Comparison of ENCODE assay signal across 27 cellular contexts in genomic region chr3:127420825-127421224, GRCh38.
DNase-seq lines count a peak whose midpoint lies in the region; ATAC-seq and TF ChIP-seq lines count a peak whose summit lies in the region.
"Had no signal": no experiment of that assay in that cellular context is flagged by ENCODE, and none has a peak within 500 bp of the region (broad histone marks: within the 10 kb centered on the region; RNA-seq: fewer than 3 reads in every experiment).

No MANE protein-coding gene starts in this region.

- DNase-seq in activated CD8-positive, alpha-beta memory T cell treated with anti-CD3 and anti-CD28 coated beads for 24 hours, result peak; percentile 45
- no peak for DNase-seq in activated CD8-positive, alpha-beta memory T cell treated with anti-CD3 and anti-CD28 coated beads, Interleukin-2, amount 50 U/mL, for 4 hours
- DNase-seq in WERI-Rb-1, result peak; percentile 40
- peak; percentile 48 for DNase-seq in iPS-NIHi7 (ENCODE audit: extremely low spot score)
- DNase-seq in retina, result peak; percentile 30
- DNase-seq in transverse colon, result no peak
- DNase-seq in SK-N-DZ (ENCODE audit: low spot score), result no peak
- DNase-seq: activated CD4-positive, alpha-beta T cell treated with anti-CD3 and anti-CD28 coated beads for 48 hours; BE2C; effector memory CD4-positive, alpha-beta T cell; gastrocnemius medialis; HCEC 1CT; hypothalamus; mammary epithelial cell; naive B cell; NCI-H1092; NCI-H187 treated with DMSO at 0.1 percent for 48 hours; NCI-H226; NCI-H748 treated with DMSO at 0.1 percent for 48 hours; pancreas; Right ventricle myocardium superior; stimulated activated CD8-positive, alpha-beta memory T cell treated with anti-CD3 and anti-CD28 coated beads, Interleukin-4, amount 100 ng/mL, for 48 hours; trophoblast cell had no signal

- no peak overlapping the region for H3K4me3 ChIP-seq in WERI-Rb-1 (ENCODE audit: low read depth, low read length)
- H3K4me3 ChIP-seq in transverse colon, result no peak overlapping the region
- H3K4me3 ChIP-seq: gastrocnemius medialis, pancreas had no signal

- 23% methylated on average over 4 of the region's 6 CpGs; no CpG with 5 or more reads in 1 of the 2 donors for WGBS in transverse colon (ENCODE audit: low coverage in 1 of 2), 2 donors

- no peak for TF ChIP-seq EP300 in transverse colon (IDR thresholded peaks at IDR 0.05; ENCODE audit: low read depth)

- intact Hi-C loops in transverse colon (cut with DNase I; ENCODE audit: low total_unique reads), result no loop called here

- TF ChIP-seq CTCF in WERI-Rb-1 (IDR thresholded peaks at IDR 0.05; ENCODE audit: low read depth, low read length) (no peak), transverse colon (IDR thresholded peaks at IDR 0.05) (no peak)

- H3K27me3 ChIP-seq in WERI-Rb-1 (ENCODE audit: insufficient read depth, low read depth, severe bottlenecking), result no peaks in the 10 kb centered on the region
- H3K27me3 ChIP-seq in transverse colon, result peaks cover 62% of the 10 kb centered on the region
- H3K27me3 ChIP-seq: BE2C, pancreas had no signal

- TF ChIP-seq POLR2A in transverse colon (IDR thresholded peaks at IDR 0.05), result no peak

- ATAC-seq in HG02885 (IDR thresholded peaks at IDR 0.05; ENCODE audit: poor library complexity, unreplicated experiment), result no peak
- ATAC-seq: activated T-helper 17 cell treated with anti-CD3 and anti-CD28 coated beads, Interleukin-2, amount 50 U/mL, for 72 hours; esophagus mucosa; gastrocnemius medialis; pancreas; sciatic nerve had no signal

- H3K36me3 ChIP-seq in WERI-Rb-1, result no peaks in the 10 kb centered on the region
- H3K36me3 ChIP-seq in transverse colon, result no peaks in the 10 kb centered on the region
- H3K36me3 ChIP-seq: BE2C, gastrocnemius medialis, pancreas had no signal

- in situ Hi-C loops in transverse colon (cut with MboI; ENCODE audit: low pct_ligation_motif_present in 1 of 4, low pct_unique_long_range_greater_than_20kb in 1 of 4, low sequenced_read_pairs in 3 of 4), result no loop called here

- no peak overlapping the region for H3K27ac ChIP-seq in WERI-Rb-1
- no peak overlapping the region for H3K27ac ChIP-seq in transverse colon
- H3K27ac ChIP-seq: gastrocnemius medialis, pancreas had no signal

- no peaks in the 10 kb centered on the region for H3K4me1 ChIP-seq in transverse colon
- H3K4me1 ChIP-seq: BE2C, gastrocnemius medialis, pancreas had no signal

- H3K9me3 ChIP-seq in WERI-Rb-1 (ENCODE audit: severe bottlenecking), result no peaks in the 10 kb centered on the region
- H3K9me3 ChIP-seq in transverse colon, result no peaks in the 10 kb centered on the region
- H3K9me3 ChIP-seq: BE2C, gastrocnemius medialis, pancreas had no signal

Comparison
In these comparisons a context has a peak if more than half of its experiments do, and no peak if none do; other contexts are left out.
1. DNase-seq: peak in activated CD8-positive, alpha-beta memory T cell treated with anti-CD3 and anti-CD28 coated beads for 24 hours (single experiment), WERI-Rb-1 (single experiment), iPS-NIHi7 (single experiment) and retina (single experiment); none in activated CD8-positive, alpha-beta memory T cell treated with anti-CD3 and anti-CD28 coated beads, Interleukin-2, amount 50 U/mL, for 4 hours (single experiment), transverse colon (single experiment) and SK-N-DZ (single experiment).